ENCODE assay signal across 16 cellular contexts in the genomic region with DNA sequence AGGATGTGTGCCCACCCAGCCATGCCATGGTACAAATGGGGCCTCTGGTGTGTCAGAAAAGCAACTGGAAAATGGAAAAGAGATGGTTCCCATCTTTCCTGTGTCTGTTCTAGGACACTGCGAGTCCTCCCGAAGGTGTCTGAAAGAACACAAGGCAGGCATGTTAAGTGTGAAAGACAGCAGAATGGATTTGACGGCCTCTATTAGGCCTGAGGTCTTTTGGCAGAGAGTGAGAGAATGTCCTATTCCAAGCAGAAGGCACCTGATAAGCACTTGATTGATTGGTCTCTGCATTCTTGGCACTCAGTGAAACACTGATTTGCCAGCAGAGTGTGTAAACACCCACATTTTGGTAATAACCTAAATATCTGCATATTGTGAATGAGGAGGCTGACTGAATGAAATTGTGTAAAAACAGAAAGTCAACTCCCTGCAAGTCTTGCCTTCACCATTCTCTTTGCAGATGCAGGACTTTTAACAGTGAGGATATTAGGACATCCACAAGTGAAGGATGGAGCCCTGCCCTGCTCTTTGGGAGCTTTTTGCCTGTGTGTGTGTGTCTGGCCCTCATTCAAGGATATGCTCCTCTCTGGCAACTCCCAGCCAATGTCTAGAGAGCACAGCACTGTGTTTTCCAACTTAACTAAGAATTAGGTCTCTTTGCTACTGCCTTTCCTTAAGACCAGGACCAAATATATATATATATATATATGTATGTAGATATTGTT.
DNase-seq lines count a peak whose midpoint lies in the region; ATAC-seq lines count a peak whose summit lies in the region.
"Had no signal": no experiment of that assay in that cellular context is flagged by ENCODE, and none has a peak within 500 bp of the region (broad histone marks: within the 10 kb centered on the region; RNA-seq: fewer than 3 reads in every experiment).

No MANE protein-coding gene starts in this region.

- no peaks in the 10 kb centered on the region for H3K9me3 ChIP-seq in right cardiac atrium (ENCODE audit: control insufficient read depth, low read length)

- intact Hi-C loops in right cardiac atrium (cut with DNase I) (no loop called here), Right ventricle myocardium superior (cut with DNase I) (no loop called here)

- WGBS in right cardiac atrium = 19% methylated on average over 3 of the region's 3 CpGs

- ATAC-seq in right cardiac atrium = peak; percentile 70 to 92
- no peak for ATAC-seq in Right ventricle myocardium superior (ENCODE audit: poor library complexity)

- H3K27me3 ChIP-seq in right cardiac atrium (ENCODE audit: control insufficient read depth, insufficient read depth) = no peaks in the 10 kb centered on the region

- no peak overlapping the region for H3K4me3 ChIP-seq in right cardiac atrium (ENCODE audit: low read length)
- H3K4me3 ChIP-seq: GM23248 had no signal

- peak overlapping the region; percentile 88 for H3K27ac ChIP-seq in right cardiac atrium (ENCODE audit: low read length)
- H3K27ac ChIP-seq: GM23248 had no signal

- no peaks in the 10 kb centered on the region for H3K4me1 ChIP-seq in right cardiac atrium (ENCODE audit: control insufficient read depth, insufficient read depth, low read length)

- DNase-seq in right cardiac atrium (no peak), Right ventricle myocardium superior (no peak), NCI-H446 treated with DMSO at 0.1 percent for 48 hours (lab: John Stamatoyannopoulos, UW) (peak; percentile 30), cerebellar cortex (ENCODE audit: low spot score) (peak; percentile 42), activated gamma-delta T cell (lab: John Stamatoyannopoulos, UW) (no peak), NCI-H1417 treated with DMSO at 0.1 percent for 48 hours (lab: John Stamatoyannopoulos, UW) (no peak), NCI-H510A (lab: John Stamatoyannopoulos, UW) (no peak)
- DNase-seq: Calu3; CD4-positive, alpha-beta memory T cell; COR-L47; DMS53; DMS79 treated with DMSO at 0.1 percent for 48 hours; GDM1; GM23248; H7; HCEC 1CT had no signal

Comparison
In these comparisons a context has a peak if more than half of its experiments do, and no peak if none do; other contexts are left out.
1. DNase-seq: peak in NCI-H446 treated with DMSO at 0.1 percent for 48 hours (single experiment) and cerebellar cortex (single experiment); none in right cardiac atrium (0 of 3), Right ventricle myocardium superior (single experiment), activated gamma-delta T cell (single experiment), NCI-H1417 treated with DMSO at 0.1 percent for 48 hours (single experiment) and NCI-H510A (single experiment).